Comparison of ENCODE assay signal across 9 cellular contexts in genomic region chr1:26360051-26360806, GRCh38. TPM values are rescaled to one million over a fixed set of nuclear protein-coding genes. Genes with fewer than 3 reads are reported as not detected.
DNase-seq lines count a peak whose midpoint lies in the region; ATAC-seq and TF ChIP-seq lines count a peak whose summit lies in the region.
"Had no signal": no experiment of that assay in that cellular context is flagged by ENCODE, and none has a peak within 500 bp of the region (broad histone marks: within the 10 kb centered on the region; RNA-seq: fewer than 3 reads in every experiment).

No MANE protein-coding gene starts in this region.

- H3K36me3 ChIP-seq in heart right ventricle, result no peaks in the 10 kb centered on the region
- no peaks in the 10 kb centered on the region for H3K36me3 ChIP-seq in body of pancreas (replicated peaks in 1 of 2; ENCODE audit: insufficient read depth in 1 of 2, low read depth in 2 of 2)
- H3K36me3 ChIP-seq in naive thymus-derived CD4-positive, alpha-beta T cell (ENCODE audit: control insufficient read depth in 2 of 3, insufficient read depth in 3 of 3, low read length in 3 of 3), result no peaks in the 10 kb centered on the region
- H3K36me3 ChIP-seq in upper lobe of left lung, result no peaks in the 10 kb centered on the region

- POLR2A ChIA-PET in naive thymus-derived CD4-positive, alpha-beta T cell (lab: Charles Lee), result interaction anchor here (0.9 to 1.1 kb wide), 3 partner anchors 26 to 43 kb away, joined by 3 to 6 read pairs (median 5); partner anchors contain the start of gene CD52

- no peak for TF ChIP-seq CTCF in heart right ventricle (IDR thresholded peaks at IDR 0.05)
- no peak for TF ChIP-seq CTCF in body of pancreas (IDR thresholded peaks at IDR 0.05)
- no peak for TF ChIP-seq CTCF in upper lobe of left lung (IDR thresholded peaks at IDR 0.05)

- H3K4me3 ChIP-seq in heart right ventricle (peak overlapping the region in 8 of 10 donors; percentile 11 to 33 (median 24)), body of pancreas (no peak overlapping the region), upper lobe of left lung (peak overlapping the region in 3 of 4 donors; percentile 0 to 36 (median 22))
- peak overlapping the region; percentile 45 for H3K4me3 ChIP-seq in naive thymus-derived CD4-positive, alpha-beta T cell (ENCODE audit: low read length)

- DNase-seq in heart right ventricle (no peak), left ventricle myocardium superior (no peak), body of pancreas (peak in 3 of 4 donors; percentile 10 to 22 (median 15)), upper lobe of left lung (peak in 1 of 2 donors; percentile 83), GM19240 (ENCODE audit: insufficient read length, low spot score) (no peak), NCI-H2029 (lab: John Stamatoyannopoulos, UW) (no peak), G401 (ENCODE audit: low spot score) (no peak)
- DNase-seq in naive thymus-derived CD4-positive, alpha-beta T cell, result peak in 5 of 9 donors; percentile 17 to 55 (median 32)

- H3K27me3 ChIP-seq in heart right ventricle (peaks cover 16 to 90% (median 82%) of the 10 kb centered on the region in 7 donors), body of pancreas (peaks cover 6 to 17% of the 10 kb centered on the region in 2 donors), upper lobe of left lung (peaks cover 0 to 22% (median 12%) of the 10 kb centered on the region in 4 donors)
- no peaks in the 10 kb centered on the region for H3K27me3 ChIP-seq in naive thymus-derived CD4-positive, alpha-beta T cell (ENCODE audit: control insufficient read depth in 2 of 2, insufficient read depth in 2 of 2, low read length in 2 of 2)

- H3K27ac ChIP-seq in heart right ventricle (no peak overlapping the region), body of pancreas (no peak overlapping the region), upper lobe of left lung (peak overlapping the region in 1 of 4 donors; percentile 21)
- H3K27ac ChIP-seq in naive thymus-derived CD4-positive, alpha-beta T cell (ENCODE audit: low read depth, low read length), result no peak overlapping the region

- WGBS in heart right ventricle, 2 donors, result 3% methylated on average over 62 of the region's 62 CpGs
- 3 to 5% methylated on average over 20 to 47 of the region's 62 CpGs for WGBS in body of pancreas, 2 donors
- WGBS in upper lobe of left lung, 2 donors, result 0 to 5% methylated on average over 23 to 50 of the region's 62 CpGs

- peaks cover 7 to 33% (median 18%) of the 10 kb centered on the region in 5 donors for H3K27me3 Mint-ChIP-seq in naive thymus-derived CD4-positive, alpha-beta T cell

- H3K9me3 ChIP-seq in heart right ventricle (no peaks in the 10 kb centered on the region), body of pancreas (no peaks in the 10 kb centered on the region), upper lobe of left lung (no peaks in the 10 kb centered on the region)
- H3K9me3 ChIP-seq in naive thymus-derived CD4-positive, alpha-beta T cell (ENCODE audit: control insufficient read depth in 2 of 3, low read length in 3 of 3), result no peaks in the 10 kb centered on the region

- H3K4me1 ChIP-seq in heart right ventricle (peaks cover 0 to 19% (median 10%) of the 10 kb centered on the region in 9 donors), body of pancreas (peaks cover 17% of the 10 kb centered on the region), upper lobe of left lung (peaks cover 10 to 18% (median 11%) of the 10 kb centered on the region in 4 donors)
- peaks cover 36 to 40% of the 10 kb centered on the region in 2 donors for H3K4me1 ChIP-seq in naive thymus-derived CD4-positive, alpha-beta T cell (ENCODE audit: control insufficient read depth in 2 of 2, insufficient read depth in 2 of 2, low read length in 2 of 2)

- H3K9me3 Mint-ChIP-seq in naive thymus-derived CD4-positive, alpha-beta T cell, result no peaks in the 10 kb centered on the region

- H3K4me3 Mint-ChIP-seq in naive thymus-derived CD4-positive, alpha-beta T cell, result peak overlapping the region; percentile 51 to 82 (median 76)

- peak overlapping the region in 4 of 9 donors; percentile 44 to 83 (median 58) for H3K27ac Mint-ChIP-seq in naive thymus-derived CD4-positive, alpha-beta T cell

- in situ Hi-C loops in G401 (cut with HindIII; ENCODE audit: low sequenced_read_pairs), result no loop called here

- CTCF ChIA-PET in naive thymus-derived CD4-positive, alpha-beta T cell (lab: Charles Lee), result interaction anchor here (0.7 to 1.1 kb wide), 3 partner anchors 37 to 75 kb away, joined by 3 read pairs; no protein-coding TSS in a partner anchor

- TF ChIP-seq POLR2A in body of pancreas (IDR thresholded peaks at IDR 0.05), result no peak
- TF ChIP-seq POLR2A in upper lobe of left lung (IDR thresholded peaks at IDR 0.05), result no peak

- no peak for TF ChIP-seq EP300 in upper lobe of left lung (IDR thresholded peaks at IDR 0.05)

- intact Hi-C loops in heart right ventricle (cut with DNase I) (loop anchor here in 2 of 10 donors (5.0 kb wide), 2 partner anchors 253 to 258 kb away; no protein-coding TSS in a partner anchor), left ventricle myocardium superior (cut with micrococcal nuclease) (no loop called here), body of pancreas (cut with DNase I) (no loop called here)
- intact Hi-C loops in naive thymus-derived CD4-positive, alpha-beta T cell (cut with micrococcal nuclease), result loop anchor here (2.0 to 5.0 kb wide), 3 partner anchors 41 to 323 kb away; partner anchors contain the start of gene HMGN2 (in 1 of the 2)

- H3K36me3 Mint-ChIP-seq in naive thymus-derived CD4-positive, alpha-beta T cell, result no peaks in the 10 kb centered on the region

- H3K4me1 Mint-ChIP-seq in naive thymus-derived CD4-positive, alpha-beta T cell, result peaks cover 33 to 62% (median 47%) of the 10 kb centered on the region in 7 donors

- ATAC-seq in heart right ventricle (no peak), left ventricle myocardium superior (no peak), body of pancreas (no peak), upper lobe of left lung (ENCODE audit: low FRiP score in 2 of 2) (no peak)
- peak; percentile 29 for ATAC-seq in naive thymus-derived CD4-positive, alpha-beta T cell

RNA-seq across cellular contexts. Expression of gene CRYBG2, which starts 6.3 kb away (rescaled TPM):
- total RNA-seq in heart right ventricle, result under 1 TPM in 1 of 10 donors, not detected in 9; 0.64 TPM
- under 1 TPM in 1 of 2 donors, not detected in 1; 0.03 TPM for polyA plus RNA-seq in heart right ventricle
- not detected for total RNA-seq in left ventricle myocardium superior
- 1 to 10 TPM in 1 of 2 donors, not detected in 1; 3.6 TPM for total RNA-seq in body of pancreas
- total RNA-seq in naive thymus-derived CD4-positive, alpha-beta T cell, result 1 to 10 TPM in 3 of 5 experiments, under 1 TPM in 1, not detected in 1; 0.59 to 1.5 (median 1.2) TPM
- polyA plus RNA-seq in naive thymus-derived CD4-positive, alpha-beta T cell, result 1 to 10 TPM in 1 of 2 donors, not detected in 1; 1.1 TPM
- 10 to 100 TPM in 3 of 6 donors, 1 to 10 TPM in 2, under 1 TPM in 1; 0.59 to 25.2 (median 11.1) TPM for total RNA-seq in upper lobe of left lung
- total RNA-seq in G401 (2014; rRNA removed; shearing (Covaris generic)), result 5.5 and 18.6 TPM in 2 replicates
- total RNA-seq: subcutaneous adipose tissue had no signal

RNA-seq across cellular contexts. Expression of gene ZNF683, which starts 12.3 kb away (rescaled TPM):
- 1 to 10 TPM in 1 of 10 donors, under 1 TPM in 1, not detected in 8; 0.15 to 1.3 TPM for total RNA-seq in heart right ventricle
- under 1 TPM in 1 of 2 donors, not detected in 1; 0.04 TPM for polyA plus RNA-seq in heart right ventricle
- not detected for total RNA-seq in left ventricle myocardium superior
- total RNA-seq in body of pancreas, result not detected
- 1 to 10 TPM in 1 of 5 experiments, under 1 TPM in 2, not detected in 2; 0.22 to 6.3 (median 0.51) TPM for total RNA-seq in naive thymus-derived CD4-positive, alpha-beta T cell
- not detected for polyA plus RNA-seq in naive thymus-derived CD4-positive, alpha-beta T cell
- total RNA-seq in upper lobe of left lung, result 1 to 10 TPM in 2 of 6 donors, under 1 TPM in 3, not detected in 1; 0.30 to 1.3 (median 0.72) TPM
- total RNA-seq in G401 (2014; rRNA removed; shearing (Covaris generic)), result not detected in 2 replicates
- total RNA-seq: subcutaneous adipose tissue had no signal

RNA-seq across cellular contexts. Expression of gene CD52, which starts 42.5 kb away (rescaled TPM):
- total RNA-seq in heart right ventricle (10 to 100 TPM in 2 of 10 donors, 1 to 10 TPM in 8; 1.9 to 62.6 (median 5.1) TPM), left ventricle myocardium superior (6.3 TPM), body of pancreas (not detected), upper lobe of left lung (100 to 1,000 TPM in 5 of 6 donors, 10 to 100 TPM in 1; 74.4 to 437 (median 172) TPM)
- polyA plus RNA-seq in heart right ventricle, result 10 to 100 TPM in 1 of 2 donors, 1 to 10 TPM in 1; 9.3 to 25.2 TPM
- 1,000 to 10,000 TPM in 3 of 5 experiments, 100 to 1,000 TPM in 2; 719 to 1,390 (median 1,130) TPM for total RNA-seq in naive thymus-derived CD4-positive, alpha-beta T cell
- 1,000 to 10,000 TPM; 7,628 to 8,133 TPM for polyA plus RNA-seq in naive thymus-derived CD4-positive, alpha-beta T cell
- 0.55 and 2.3 TPM in 2 replicates for total RNA-seq in G401 (2014; rRNA removed; shearing (Covaris generic))

RNA-seq across cellular contexts. Expression of gene LIN28A, which starts 50.4 kb away (rescaled TPM):
- under 1 TPM in 1 of 10 donors, not detected in 9; 0.15 TPM for total RNA-seq in heart right ventricle
- polyA plus RNA-seq in heart right ventricle, result not detected
- not detected for total RNA-seq in left ventricle myocardium superior
- not detected for total RNA-seq in body of pancreas
- not detected for total RNA-seq in naive thymus-derived CD4-positive, alpha-beta T cell
- polyA plus RNA-seq in naive thymus-derived CD4-positive, alpha-beta T cell, result not detected
- total RNA-seq in upper lobe of left lung, result 1 to 10 TPM in 2 of 6 donors, not detected in 4; 1.2 to 1.4 TPM
- total RNA-seq in G401 (2014; rRNA removed; shearing (Covaris generic)), result 77.8 and 94.7 TPM in 2 replicates
- total RNA-seq: subcutaneous adipose tissue had no signal

RNA-seq across cellular contexts. Expression of gene UBXN11, which starts 53.8 kb away (rescaled TPM):
- total RNA-seq in heart right ventricle (10 to 100 TPM in 2 of 10 donors, 1 to 10 TPM in 8; 5.4 to 14.1 (median 7.1) TPM), left ventricle myocardium superior (9.7 TPM), body of pancreas (10 to 100 TPM; 12.2 to 14.8 TPM), upper lobe of left lung (100 to 1,000 TPM in 2 of 6 donors, 10 to 100 TPM in 4; 25.7 to 194 (median 62.5) TPM)
- polyA plus RNA-seq in heart right ventricle, result 10 to 100 TPM; 12.3 to 20.2 TPM
- 100 to 1,000 TPM in 3 of 5 experiments, 10 to 100 TPM in 2; 35.7 to 131 (median 124) TPM for total RNA-seq in naive thymus-derived CD4-positive, alpha-beta T cell
- 10 to 100 TPM; 10.5 to 13.6 TPM for polyA plus RNA-seq in naive thymus-derived CD4-positive, alpha-beta T cell
- total RNA-seq in G401 (2014; rRNA removed; shearing (Covaris generic)), result 21.0 and 27.3 TPM in 2 replicates

Comparison
In these comparisons a context has a peak if more than half of its experiments do, and no peak if none do; other contexts are left out.
1. DNase-seq: peak in body of pancreas (3 of 4) and naive thymus-derived CD4-positive, alpha-beta T cell (5 of 9); none in heart right ventricle (0 of 2), left ventricle myocardium superior (single experiment), GM19240 (single experiment), NCI-H2029 (single experiment) and G401 (single experiment).
2. H3K4me3 ChIP-seq: peak in heart right ventricle (8 of 10), naive thymus-derived CD4-positive, alpha-beta T cell (single experiment) and upper lobe of left lung (3 of 4); none in body of pancreas (0 of 2).
3. intact Hi-C loops: an anchor here in naive thymus-derived CD4-positive, alpha-beta T cell (2.0 to 5.0 kb wide); none called in left ventricle myocardium superior and body of pancreas.